ENCODE assay signal across 1 cellular context in genomic region chr11:127818625-127819024, GRCh38.
TF ChIP-seq lines count a peak whose summit lies in the region.

No MANE protein-coding gene starts in this region.

TF ChIP-seq in WTC11, 78 proteins besides CTCF, POLR2A, EP300 and RAD21 (continued from another document):
- TF ChIP-seq TEAD4 (CRISPR knock-in tag; IDR thresholded peaks at IDR 0.05) (no peak), ZNF416 (CRISPR knock-in tag; IDR thresholded peaks at IDR 0.05) (no peak), ZNF512 (CRISPR knock-in tag; IDR thresholded peaks at IDR 0.05; ENCODE audit: borderline replicate concordance) (no peak), IRF1 (CRISPR knock-in tag; IDR thresholded peaks at IDR 0.05) (no peak)
